In the genomic region with DNA sequence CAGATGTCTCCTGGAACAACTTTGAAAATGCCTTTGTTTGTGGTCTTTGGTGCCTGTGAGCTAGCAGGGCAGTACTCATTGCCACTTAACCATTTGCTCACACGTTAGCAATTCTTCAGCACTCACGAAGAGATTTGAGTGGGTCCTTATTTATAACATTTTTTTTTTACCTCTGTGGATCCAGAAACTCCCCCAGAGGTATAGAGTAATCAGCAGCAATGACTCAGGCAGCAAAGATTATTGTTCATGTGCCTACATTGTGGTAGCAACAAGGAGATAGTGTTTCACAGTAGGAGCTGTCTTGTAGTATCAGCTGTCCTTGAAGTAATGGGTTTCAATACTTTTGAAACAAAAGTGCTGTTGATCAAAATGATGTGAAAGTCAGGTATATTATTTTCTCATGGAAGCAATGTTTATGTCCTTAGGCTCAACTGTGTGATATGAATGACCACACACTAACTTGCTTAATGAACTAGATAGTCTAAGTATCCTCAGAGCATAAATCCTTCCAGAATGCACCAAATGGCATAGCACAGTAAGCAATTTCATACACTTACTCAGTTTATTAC, we compare ENCODE assay signal across 1 cellular context.
A peak's percentile ranks its signal among the peaks of the same experiment; 100 is the strongest.
TF ChIP-seq lines count a peak whose summit lies in the region.

No MANE protein-coding gene starts in this region.

TF ChIP-seq in GM12878, 131 proteins besides CTCF, POLR2A, EP300 and RAD21 (continued from another document):
- TF ChIP-seq, protein P1, sequence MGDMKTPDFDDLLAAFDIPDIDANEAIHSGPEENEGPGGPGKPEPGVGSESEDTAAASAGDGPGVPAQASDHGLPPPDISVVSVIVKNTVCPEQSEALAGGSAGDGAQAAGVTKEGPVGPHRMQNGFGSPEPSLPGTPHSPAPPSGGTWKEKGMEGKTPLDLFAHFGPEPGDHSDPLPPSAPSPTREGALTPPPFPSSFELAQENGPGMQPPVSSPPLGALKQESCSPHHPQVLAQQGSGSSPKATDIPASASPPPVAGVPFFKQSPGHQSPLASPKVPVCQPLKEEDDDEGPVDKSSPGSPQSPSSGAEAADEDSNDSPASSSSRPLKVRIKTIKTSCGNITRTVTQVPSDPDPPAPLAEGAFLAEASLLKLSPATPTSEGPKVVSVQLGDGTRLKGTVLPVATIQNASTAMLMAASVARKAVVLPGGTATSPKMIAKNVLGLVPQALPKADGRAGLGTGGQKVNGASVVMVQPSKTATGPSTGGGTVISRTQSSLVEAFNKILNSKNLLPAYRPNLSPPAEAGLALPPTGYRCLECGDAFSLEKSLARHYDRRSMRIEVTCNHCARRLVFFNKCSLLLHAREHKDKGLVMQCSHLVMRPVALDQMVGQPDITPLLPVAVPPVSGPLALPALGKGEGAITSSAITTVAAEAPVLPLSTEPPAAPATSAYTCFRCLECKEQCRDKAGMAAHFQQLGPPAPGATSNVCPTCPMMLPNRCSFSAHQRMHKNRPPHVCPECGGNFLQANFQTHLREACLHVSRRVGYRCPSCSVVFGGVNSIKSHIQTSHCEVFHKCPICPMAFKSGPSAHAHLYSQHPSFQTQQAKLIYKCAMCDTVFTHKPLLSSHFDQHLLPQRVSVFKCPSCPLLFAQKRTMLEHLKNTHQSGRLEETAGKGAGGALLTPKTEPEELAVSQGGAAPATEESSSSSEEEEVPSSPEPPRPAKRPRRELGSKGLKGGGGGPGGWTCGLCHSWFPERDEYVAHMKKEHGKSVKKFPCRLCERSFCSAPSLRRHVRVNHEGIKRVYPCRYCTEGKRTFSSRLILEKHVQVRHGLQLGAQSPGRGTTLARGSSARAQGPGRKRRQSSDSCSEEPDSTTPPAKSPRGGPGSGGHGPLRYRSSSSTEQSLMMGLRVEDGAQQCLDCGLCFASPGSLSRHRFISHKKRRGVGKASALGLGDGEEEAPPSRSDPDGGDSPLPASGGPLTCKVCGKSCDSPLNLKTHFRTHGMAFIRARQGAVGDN (IDR thresholded peaks at IDR 0.05): 0 out of 2 replicates have a peak, but pooled peaks have one; percentile 27
